In genomic region chr10:48237225-48237855, GRCh38 we compare ENCODE assay signal across 32 cellular contexts. TPM values are rescaled to one million over a fixed set of nuclear protein-coding genes. Genes with fewer than 3 reads are reported as not detected.
"Had no signal": no experiment of that assay in that cellular context is flagged by ENCODE, and none has a peak within 500 bp of the region (broad histone marks: within the 10 kb centered on the region; RNA-seq: fewer than 3 reads in every experiment).

No MANE protein-coding gene starts in this region.

- H3K27ac ChIP-seq: brain microvascular endothelial cell, colonic mucosa, foreskin keratinocyte, gastrocnemius medialis, heart left ventricle, WERI-Rb-1 had no signal

- FAIRE-seq: astrocyte, TTC549 had no signal

- H3K4me3 ChIP-seq: colonic mucosa, gastrocnemius medialis, heart left ventricle had no signal

- ATAC-seq: activated CD4-positive, alpha-beta T cell treated with anti-CD3 and anti-CD28 coated beads for 36 hours; activated CD4-positive, CD25-positive, alpha-beta regulatory T cell treated with anti-CD3 and anti-CD28 coated beads, Interleukin-2, amount 50 U/mL, for 24 hours; activated CD8-positive, alpha-beta T cell treated with anti-CD3 and anti-CD28 coated beads, Interleukin-2, amount 10 ng/mL, durations not matched to agents 7 days and 5 days; activated T-cell treated with anti-CD3 and anti-CD28 coated beads, Interleukin-2, amount 50 U/mL, for 4 hours; activated T-helper 17 cell treated with anti-CD3 and anti-CD28 coated beads, Interleukin-2, amount 50 U/mL, for 72 hours; esophagus mucosa; foreskin keratinocyte; gastrocnemius medialis; heart left ventricle had no signal

- H3K36me3 ChIP-seq: brain microvascular endothelial cell, colonic mucosa, gastrocnemius medialis, heart left ventricle, WERI-Rb-1 had no signal

- DNase-seq: activated B cell treated with CpG ODN at 0.5 μM for 24 hours; activated CD4-positive, alpha-beta memory T cell treated with anti-CD3 and anti-CD28 coated beads for 36 hours; activated CD4-positive, alpha-beta T cell treated with anti-CD3 and anti-CD28 coated beads for 36 hours; activated CD4-positive, alpha-beta T cell treated with anti-CD3 and anti-CD28 coated beads, Interleukin-2, amount 10 ng/mL, durations not matched to agents 24 days and 14 days; activated CD8-positive, alpha-beta T cell treated with anti-CD3 and anti-CD28 coated beads, Interleukin-2, amount 10 ng/mL, durations not matched to agents 7 days and 5 days; activated effector memory CD4-positive, alpha-beta T cell treated with Interleukin-2 at 50 U/mL for 16 hours; activated gamma-delta T cell treated with Interleukin-2 at 50 U/mL for 16 hours; activated naive CD4-positive, alpha-beta T cell treated with anti-CD3 and anti-CD28 coated beads, Interleukin-2, amount 50 U/mL, for 16 hours; activated naive CD4-positive, alpha-beta T cell treated with Interleukin-2 at 50 U/mL for 16 hours; activated T-cell treated with anti-CD3 and anti-CD28 coated beads for 4 hours; activated T-cell treated with anti-CD3 and anti-CD28 coated beads, Interleukin-2, amount 50 U/mL, for 4 hours; amniotic stem cell; anterior cingulate cortex; brain microvascular endothelial cell; central memory CD4-positive, alpha-beta T cell; cerebellar nuclear complex; colonic mucosa; effector memory CD4-positive, alpha-beta T cell; endodermal cell; foreskin keratinocyte; gastrocnemius medialis; glutamatergic neuron; heart left ventricle; T-helper 2 cell; WERI-Rb-1 had no signal

- H3K9me3 ChIP-seq: colonic mucosa, gastrocnemius medialis, heart left ventricle had no signal

- H3K4me1 ChIP-seq: colonic mucosa, foreskin keratinocyte, gastrocnemius medialis had no signal

- H3K27me3 ChIP-seq: brain microvascular endothelial cell, colonic mucosa, gastrocnemius medialis, heart left ventricle had no signal

RNA-seq across cellular contexts. Expression of gene FRMPD2, which starts 37.2 kb away (rescaled TPM):
- total RNA-seq: activated B cell treated with CpG ODN at 0.5 μM for 24 hours; activated CD4-positive, alpha-beta memory T cell treated with anti-CD3 and anti-CD28 coated beads for 36 hours; activated CD4-positive, alpha-beta T cell treated with anti-CD3 and anti-CD28 coated beads for 36 hours; activated CD4-positive, alpha-beta T cell treated with anti-CD3 and anti-CD28 coated beads, Interleukin-2, amount 10 ng/mL, durations not matched to agents 24 days and 14 days; activated CD8-positive, alpha-beta T cell treated with anti-CD3 and anti-CD28 coated beads, Interleukin-2, amount 10 ng/mL, durations not matched to agents 7 days and 5 days; activated T-cell treated with anti-CD3 and anti-CD28 coated beads, Interleukin-2, amount 50 U/mL, for 4 hours; esophagus mucosa; foreskin keratinocyte; gastrocnemius medialis; T-helper 1 cell treated with Interleukin-12 subunit alpha and Interleukin-12 subunit beta and Interleukin-4 antibody, amounts not matched to agents 30 ng/mL and 1 ng/mL, for 36 hours had no signal
- polyA plus RNA-seq: adipose tissue, foreskin keratinocyte, heart left ventricle had no signal
